ENCODE assay signal across 20 cellular contexts in genomic region chr15:27885226-27885625, GRCh38.
"Had no signal": no experiment of that assay in that cellular context is flagged by ENCODE, and none has a peak within 500 bp of the region (broad histone marks: within the 10 kb centered on the region; RNA-seq: fewer than 3 reads in every experiment).

No MANE protein-coding gene starts in this region.

- H3K4me2 ChIP-seq: SK-N-SH had no signal

- H3K9ac ChIP-seq: SK-N-SH had no signal

- DNase-seq: KBM-7, MV-4-11, NCI-H1048, NCI-H1105, NCI-H1417, NCI-H1436 treated with DMSO at 0.1 percent for 48 hours, NCI-H1694, NCI-H187 treated with DMSO at 0.1 percent for 48 hours, NCI-H2029 treated with DMSO at 0.1 percent for 48 hours, NCI-H2171, NCI-H226, NCI-H446, NCI-H510A, NCI-H524 treated with DMSO at 0.1 percent for 48 hours, NCI-H69, NCI-H774, RPMI8226, SHP77, SK-N-SH had no signal

- FAIRE-seq: RCC 7860 had no signal
